Comparison of ENCODE assay signal across 11 cellular contexts in the genomic region with DNA sequence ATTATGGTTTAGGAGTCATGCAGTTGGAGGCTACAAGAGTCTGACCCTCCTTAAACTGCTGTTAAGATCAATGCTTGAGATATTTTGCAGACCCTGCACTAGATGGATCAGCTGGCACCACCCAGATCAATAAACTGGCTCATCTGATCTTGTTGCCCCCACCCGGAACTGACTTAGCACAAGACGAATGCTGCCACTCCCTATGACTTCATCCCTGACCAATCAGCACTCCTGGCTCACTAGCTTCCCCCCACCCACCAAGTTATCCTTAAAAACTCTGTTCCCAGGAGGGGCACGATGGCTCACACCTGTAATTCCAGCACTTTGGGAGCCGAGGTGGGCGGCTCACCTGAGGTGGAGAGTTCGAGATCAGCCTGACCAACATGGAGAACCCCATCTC.
"Had no signal": no experiment of that assay in that cellular context is flagged by ENCODE, and none has a peak within 500 bp of the region (broad histone marks: within the 10 kb centered on the region; RNA-seq: fewer than 3 reads in every experiment).

No MANE protein-coding gene starts in this region.

- H3K4me3 ChIP-seq: GM23248, GM23338, HAP-1 had no signal

- FAIRE-seq: H1, H54 had no signal

- H3K4me2 ChIP-seq: GM23338 had no signal

- H3K36me3 ChIP-seq: HAP-1 had no signal

- H3K27ac ChIP-seq: GM23248 had no signal

- H3K9me3 ChIP-seq: HAP-1 had no signal

- ATAC-seq: GM23338, HCT116 had no signal

- H2AFZ ChIP-seq: GM23248, GM23338 had no signal

- H3K9ac ChIP-seq: GM23248 had no signal

- H3K4me1 ChIP-seq: HAP-1 had no signal

- DNase-seq: GM23248, GOT3, H7, H9, HCEC 1CT, HFFc6 had no signal
